1 cellular context compared by ENCODE assay signal in genomic region chr19:5625641-5626040, GRCh38.
TF ChIP-seq lines count a peak whose summit lies in the region.

No MANE protein-coding gene starts in this region.

TF ChIP-seq in HEK293, 187 proteins besides CTCF, POLR2A, EP300 and RAD21 (continued from another document):
- TF ChIP-seq ZNF518A (tag by site-specific recombination; conservative IDR thresholded peaks at IDR 0.05; ENCODE audit: low read depth) (no peak), ZNF792 (tag by site-specific recombination; IDR thresholded peaks at IDR 0.05) (no peak), ZNF488 (tag by site-specific recombination; IDR thresholded peaks at IDR 0.05) (no peak), PRDM6 (tag by site-specific recombination; IDR thresholded peaks at IDR 0.05) (no peak), ZNF23 (tag by site-specific recombination; IDR thresholded peaks at IDR 0.05; ENCODE audit: borderline replicate concordance) (no peak), RBAK (tag by site-specific recombination; IDR thresholded peaks at IDR 0.05) (no peak), GLI4 (tag by site-specific recombination; IDR thresholded peaks at IDR 0.05) (no peak), ZNF660 (tag by site-specific recombination; IDR thresholded peaks at IDR 0.05) (no peak), ZNF10 (tag by site-specific recombination; IDR thresholded peaks at IDR 0.05) (no peak), ZNF629 (tag by site-specific recombination; IDR thresholded peaks at IDR 0.05) (peak; percentile 69), ZNF639 (tag by site-specific recombination; IDR thresholded peaks at IDR 0.05) (peak; percentile 41; the same call in 1 of the 2 replicates), ZNF701 (tag by site-specific recombination; IDR thresholded peaks at IDR 0.05) (no peak), ZBTB7A (tag by site-specific recombination; IDR thresholded peaks at IDR 0.05; ENCODE audit: low read depth) (no peak), ZNF354C (tag by site-specific recombination; IDR thresholded peaks at IDR 0.05; ENCODE audit: borderline replicate concordance, low read depth) (no peak), OSR2 (tag by site-specific recombination; IDR thresholded peaks at IDR 0.05) (no peak), ZBTB21 (tag by site-specific recombination; IDR thresholded peaks at IDR 0.05) (peak; percentile 58), MYNN (tag by site-specific recombination; IDR thresholded peaks at IDR 0.05; ENCODE audit: borderline replicate concordance) (no peak), GLIS1 (tag by site-specific recombination; IDR thresholded peaks at IDR 0.05) (no peak), ZFP41 (tag by site-specific recombination; IDR thresholded peaks at IDR 0.05; ENCODE audit: borderline replicate concordance) (no peak), HOXC10 (CRISPR knock-in tag; IDR thresholded peaks at IDR 0.05) (no peak), ZNF623 (tag by site-specific recombination; IDR thresholded peaks at IDR 0.05) (no peak), PRDM1 (tag by site-specific recombination; IDR thresholded peaks at IDR 0.05) (peak; percentile 49), ZNF391 (tag by site-specific recombination; IDR thresholded peaks at IDR 0.05; ENCODE audit: borderline replicate concordance, low read depth) (no peak), ATF2 (tag by site-specific recombination; IDR thresholded peaks at IDR 0.05; ENCODE audit: low read depth) (peak; percentile 71), ZNF174 (tag by site-specific recombination; IDR thresholded peaks at IDR 0.05) (no peak), ZNF184 (tag by site-specific recombination; IDR thresholded peaks at IDR 0.05) (no peak), ZNF785 (tag by site-specific recombination; IDR thresholded peaks at IDR 0.05) (no peak), ZNF585B (tag by site-specific recombination; IDR thresholded peaks at IDR 0.05) (no peak), ZNF433 (tag by site-specific recombination; IDR thresholded peaks at IDR 0.05; ENCODE audit: low read depth) (no peak)
